9 cellular contexts compared by ENCODE assay signal in the genomic region with DNA sequence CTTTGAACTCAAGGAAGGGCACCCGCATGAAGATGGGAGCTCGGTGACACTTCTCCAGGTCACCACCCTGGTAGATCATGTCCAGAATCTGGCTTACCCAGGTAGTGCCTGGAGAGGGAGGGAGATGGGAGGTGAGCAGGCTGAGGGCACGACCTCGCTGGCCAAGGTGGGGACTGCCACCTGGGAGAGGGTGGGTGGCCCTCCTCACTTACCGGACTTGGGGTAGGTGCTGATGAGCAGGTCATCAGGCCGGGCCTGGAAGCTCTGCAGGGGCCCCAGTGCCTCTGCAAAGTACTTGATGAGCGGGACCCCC. TPM values are rescaled to one million over a fixed set of nuclear protein-coding genes. Genes with fewer than 3 reads are reported as not detected.
A peak's percentile ranks its signal among the peaks of the same experiment; 100 is the strongest.
DNase-seq lines count a peak whose midpoint lies in the region; ATAC-seq and TF ChIP-seq lines count a peak whose summit lies in the region.
"Not testable (repeated sequence)": the region's sequence is repeated elsewhere in the genome, so short reads cannot be mapped to it uniquely, and the experiment has no call there.
"Had no signal": no experiment of that assay in that cellular context is flagged by ENCODE, and none has a peak within 500 bp of the region (broad histone marks: within the 10 kb centered on the region; RNA-seq: fewer than 3 reads in every experiment).

No MANE protein-coding gene starts in this region.

- not testable (repeated sequence) for H3K27ac Mint-ChIP-seq in chondrocyte (ENCODE audit: unreplicated experiment); progenitor cell of endocrine pancreas

- not testable (repeated sequence) for H3K27me3 Mint-ChIP-seq in chondrocyte (ENCODE audit: low read depth); progenitor cell of endocrine pancreas

- peaks cover 0 to 44% (median 3%) of the 10 kb centered on the region in 11 experiments; a peak in 10 of 22 replicates for H4K20me1 ChIP-seq in BLaER1 treated with 17β-estradiol and CSF1 and Interleukin-3, amounts not matched to agents 10 nM and 100 nM

- not testable (repeated sequence) for H3K4me3 Mint-ChIP-seq in chondrocyte (ENCODE audit: unreplicated experiment)
- peak overlapping the region; percentile 16 for H3K4me3 Mint-ChIP-seq in progenitor cell of endocrine pancreas (ENCODE audit: low read depth)

- not testable (repeated sequence) for H3K9me3 Mint-ChIP-seq in chondrocyte (ENCODE audit: low read depth); progenitor cell of endocrine pancreas (ENCODE audit: low read depth)

- not testable (repeated sequence) for TF ChIP-seq EP300 in upper lobe of left lung (IDR thresholded peaks at IDR 0.05)

- H3K36me3 Mint-ChIP-seq in chondrocyte (ENCODE audit: low read depth); progenitor cell of endocrine pancreas (ENCODE audit: insufficient read depth): not testable (repeated sequence)

- not testable (repeated sequence) for H3K9me3 ChIP-seq in BLaER1 treated with 17β-estradiol and CSF1 and Interleukin-3, amounts not matched to agents 10 nM and 100 nM (replicated peaks in 1 of 11); right cardiac atrium (ENCODE audit: control insufficient read depth, low read length); lower lobe of right lung; upper lobe of left lung

- peak overlapping the region in 4 of 10 experiments; percentile 59 to 75 (median 66); a peak in 8 of 20 replicates for H3K4me3 ChIP-seq in BLaER1 treated with 17β-estradiol and CSF1 and Interleukin-3, amounts not matched to agents 10 nM and 100 nM
- H3K4me3 ChIP-seq in right cardiac atrium (ENCODE audit: low read length); lower lobe of right lung: not testable (repeated sequence)
- peak overlapping the region in 1 of 4 donors; percentile 56 for H3K4me3 ChIP-seq in upper lobe of left lung

- peak; percentile 4 for DNase-seq in activated CD8-positive, alpha-beta memory T cell treated with anti-CD3 and anti-CD28 coated beads, Interleukin-2, amount 50 U/mL, for 48 hours
- peak; percentile 64 for DNase-seq in chondrocyte (ENCODE audit: low spot score)
- peak in 2 of 3 donors; percentile 26 to 54 for DNase-seq in right cardiac atrium
- DNase-seq in lower lobe of right lung: peak; percentile 16
- DNase-seq in progenitor cell of endocrine pancreas (ENCODE audit: low spot score, unreplicated experiment); upper lobe of left lung: not testable (repeated sequence)

- H3K36me3 ChIP-seq in BLaER1 treated with 17β-estradiol and CSF1 and Interleukin-3, amounts not matched to agents 10 nM and 100 nM: peaks cover 4 to 57% (median 38%) of the 10 kb centered on the region in 11 experiments; a peak in 18 of 22 replicates
- H3K36me3 ChIP-seq in lower lobe of right lung: not testable (repeated sequence)
- H3K36me3 ChIP-seq in upper lobe of left lung: peaks cover 0 to 30% (median 26%) of the 10 kb centered on the region in 4 donors

- peak overlapping the region in 5 of 11 experiments; percentile 74 to 81 (median 78); a peak in 6 of 22 replicates for H3K27ac ChIP-seq in BLaER1 treated with 17β-estradiol and CSF1 and Interleukin-3, amounts not matched to agents 10 nM and 100 nM
- not testable (repeated sequence) for H3K27ac ChIP-seq in right cardiac atrium (ENCODE audit: low read length)
- peak overlapping the region; percentile 31 for H3K27ac ChIP-seq in lower lobe of right lung
- H3K27ac ChIP-seq in upper lobe of left lung: peak overlapping the region; percentile 71 to 86 (median 82)

- TF ChIP-seq POLR2A in upper lobe of left lung (IDR thresholded peaks at IDR 0.05): not testable (repeated sequence)

- not testable (repeated sequence) for TF ChIP-seq CTCF in chondrocyte (IDR thresholded peaks at IDR 0.05); lower lobe of right lung (IDR thresholded peaks at IDR 0.05); progenitor cell of endocrine pancreas (IDR thresholded peaks at IDR 0.05; ENCODE audit: unreplicated experiment); upper lobe of left lung (IDR thresholded peaks at IDR 0.05)

- H3K4me1 Mint-ChIP-seq in chondrocyte (ENCODE audit: low read depth): not testable (repeated sequence)
- H3K4me1 Mint-ChIP-seq in progenitor cell of endocrine pancreas (ENCODE audit: low read depth): peaks cover 17% of the 10 kb centered on the region

- H3K4me1 ChIP-seq in BLaER1 treated with 17β-estradiol and CSF1 and Interleukin-3, amounts not matched to agents 10 nM and 100 nM: peaks cover 32 to 60% (median 45%) of the 10 kb centered on the region in 10 experiments
- H3K4me1 ChIP-seq in right cardiac atrium (ENCODE audit: control insufficient read depth, insufficient read depth, low read length): not testable (repeated sequence)
- H3K4me1 ChIP-seq in lower lobe of right lung (peaks cover 31% of the 10 kb centered on the region), upper lobe of left lung (peaks cover 32 to 39% (median 34%) of the 10 kb centered on the region in 4 donors)

- WGBS in right cardiac atrium: 97% methylated on average over 6 of the region's 7 CpGs
- WGBS in upper lobe of left lung, 2 donors: 84 to 95% methylated on average over 4 to 5 of the region's 7 CpGs

- peak overlapping the region in 8 of 11 experiments; percentile 92 to 99 (median 96); a peak in 13 of 22 replicates for H3K4me2 ChIP-seq in BLaER1 treated with 17β-estradiol and CSF1 and Interleukin-3, amounts not matched to agents 10 nM and 100 nM

- intact Hi-C loops in right cardiac atrium (cut with DNase I); lower lobe of right lung (cut with DNase I): not testable (repeated sequence)

- peak overlapping the region in 4 of 11 experiments; percentile 58 to 78 (median 76); a peak in 6 of 22 replicates for H3K9ac ChIP-seq in BLaER1 treated with 17β-estradiol and CSF1 and Interleukin-3, amounts not matched to agents 10 nM and 100 nM

- H3K27me3 ChIP-seq in BLaER1 treated with 17β-estradiol and CSF1 and Interleukin-3, amounts not matched to agents 10 nM and 100 nM; right cardiac atrium (ENCODE audit: control insufficient read depth, insufficient read depth); lower lobe of right lung (ENCODE audit: low read depth); upper lobe of left lung: not testable (repeated sequence)

- ATAC-seq in right cardiac atrium; lower lobe of right lung; upper lobe of left lung (ENCODE audit: low FRiP score in 2 of 2): not testable (repeated sequence)

RNA-seq across cellular contexts. Expression of a gene that starts 1.4 kb away (rescaled TPM):
- total RNA-seq in chondrocyte (1.1 to 4.9 TPM (median 2.2 TPM) in 3 replicates), right cardiac atrium (10 to 100 TPM; 18.8 to 26.9 (median 22.0) TPM), lower lobe of right lung (50.2 TPM), progenitor cell of endocrine pancreas (19.8 and 20.9 TPM in 2 replicates), upper lobe of left lung (100 to 1,000 TPM in 4 of 6 donors, 10 to 100 TPM in 2; 46.0 to 180 (median 124) TPM)
- polyA plus RNA-seq in right cardiac atrium: 29.1 TPM

RNA-seq across cellular contexts. Expression of a gene that starts 11.6 kb away (rescaled TPM):
- not detected in 3 replicates for total RNA-seq in chondrocyte
- 1 to 10 TPM; 2.1 to 3.8 (median 3.0) TPM for total RNA-seq in right cardiac atrium
- 2.1 TPM for polyA plus RNA-seq in right cardiac atrium
- total RNA-seq in lower lobe of right lung: 10.3 TPM
- total RNA-seq in progenitor cell of endocrine pancreas: 3.2 and 3.9 TPM in 2 replicates
- total RNA-seq in upper lobe of left lung: 10 to 100 TPM in 5 of 6 donors, 1 to 10 TPM in 1; 5.7 to 40.8 (median 17.5) TPM
- polyA plus RNA-seq: BJ had no signal

RNA-seq across cellular contexts. Expression of a gene that starts 29.4 kb away (rescaled TPM):
- total RNA-seq in chondrocyte: 0.49 to 1.4 TPM in 2 of 3 replicates, not detected in the other
- under 1 TPM in 2 of 4 donors, not detected in 2; 0.44 to 0.95 TPM for total RNA-seq in right cardiac atrium
- polyA plus RNA-seq in right cardiac atrium: not detected
- 2.7 TPM for total RNA-seq in lower lobe of right lung
- total RNA-seq in progenitor cell of endocrine pancreas: 0.77 and 1.3 TPM in 2 replicates
- 1 to 10 TPM in 1 of 6 donors, under 1 TPM in 1, not detected in 4; 0.67 to 2.3 TPM for total RNA-seq in upper lobe of left lung
- polyA plus RNA-seq: BJ, GM23338 had no signal

RNA-seq across cellular contexts. Expression of a gene that starts 54.7 kb away (rescaled TPM):
- 14.6 to 18.4 TPM (median 17.1 TPM) in 3 replicates for total RNA-seq in chondrocyte
- 10 to 100 TPM; 13.8 to 21.4 (median 19.1) TPM for total RNA-seq in right cardiac atrium
- 18.2 TPM for polyA plus RNA-seq in right cardiac atrium
- total RNA-seq in lower lobe of right lung: 40.6 TPM
- 34.7 and 37.6 TPM in 2 replicates for total RNA-seq in progenitor cell of endocrine pancreas
- 10 to 100 TPM; 24.8 to 67.1 (median 37.3) TPM for total RNA-seq in upper lobe of left lung
